Comparison of ENCODE assay signal across 16 cellular contexts in genomic region chr10:114472874-114473248, GRCh38.
DNase-seq lines count a peak whose midpoint lies in the region; ATAC-seq and TF ChIP-seq lines count a peak whose summit lies in the region.
"Had no signal": no experiment of that assay in that cellular context is flagged by ENCODE, and none has a peak within 500 bp of the region (broad histone marks: within the 10 kb centered on the region; RNA-seq: fewer than 3 reads in every experiment).

No MANE protein-coding gene starts in this region.

- H3K9me3 Mint-ChIP-seq in CD8-positive, alpha-beta T cell = no peaks in the 10 kb centered on the region
- H3K9me3 Mint-ChIP-seq in WTC11 (no peaks in the 10 kb centered on the region), naive B cell (no peaks in the 10 kb centered on the region)
- H3K9me3 Mint-ChIP-seq: stimulated activated effector memory CD8-positive, alpha-beta T cell treated with anti-CD3 and anti-CD28 coated beads, Interleukin-12 subunit alpha, Interleukin-12 subunit beta, amount 100 ng/mL, for 72 hours had no signal

- no peaks in the 10 kb centered on the region for H3K27me3 Mint-ChIP-seq in CD8-positive, alpha-beta T cell (ENCODE audit: low read depth)
- H3K27me3 Mint-ChIP-seq in WTC11 (ENCODE audit: low read depth) (no peaks in the 10 kb centered on the region), naive B cell (no peaks in the 10 kb centered on the region)

- DNase-seq in NCI-H2081 (lab: John Stamatoyannopoulos, UW) = peak; percentile 18 to 61
- no peak for DNase-seq in NCI-H2081 treated with DMSO at 0.1 percent for 48 hours (lab: John Stamatoyannopoulos, UW)
- no peak for DNase-seq in CD8-positive, alpha-beta T cell
- DNase-seq in WTC11 (ENCODE audit: low spot score) = no peak
- DNase-seq in naive B cell = no peak
- DNase-seq in islet precursor cell = no peak
- DNase-seq: activated T-cell treated with anti-CD3 and anti-CD28 coated beads, Interleukin-2, amount 50 U/mL, for 48 hours; hippocampal formation; left ventricle myocardium superior; NCI-H226; Peyer's patch had no signal

- peaks cover 49% of the 10 kb centered on the region for H3K4me1 Mint-ChIP-seq in CD8-positive, alpha-beta T cell (ENCODE audit: low read depth)
- H3K4me1 Mint-ChIP-seq in WTC11 = peaks cover 26% of the 10 kb centered on the region
- peaks cover 6 to 12% (median 11%) of the 10 kb centered on the region in 3 donors for H3K4me1 Mint-ChIP-seq in naive B cell

- no peak overlapping the region for H3K4me3 Mint-ChIP-seq in CD8-positive, alpha-beta T cell
- no peak overlapping the region for H3K4me3 Mint-ChIP-seq in WTC11
- H3K4me3 Mint-ChIP-seq in naive B cell = no peak overlapping the region
- H3K4me3 Mint-ChIP-seq: stimulated activated effector memory CD8-positive, alpha-beta T cell treated with anti-CD3 and anti-CD28 coated beads, Interleukin-12 subunit alpha, Interleukin-12 subunit beta, amount 100 ng/mL, for 72 hours had no signal

- intact Hi-C loops in CD8-positive, alpha-beta T cell (cut with DNase I, micrococcal nuclease) = loop anchor here in 1 of 2 experiments (10.0 kb wide), 1 partner anchor 652 kb away; no protein-coding TSS in a partner anchor

- H3K27ac Mint-ChIP-seq in CD8-positive, alpha-beta T cell = peak overlapping the region; percentile 60
- H3K27ac Mint-ChIP-seq in WTC11 (peak overlapping the region; percentile 67), naive B cell (peak overlapping the region in 5 of 6 donors; percentile 13 to 72 (median 41))
- H3K27ac Mint-ChIP-seq: stimulated activated effector memory CD8-positive, alpha-beta T cell treated with anti-CD3 and anti-CD28 coated beads, Interleukin-12 subunit alpha, Interleukin-12 subunit beta, amount 100 ng/mL, for 72 hours had no signal

- H3K4me1 ChIP-seq in CD8-positive, alpha-beta T cell (ENCODE audit: insufficient read depth, low read length) = peaks cover 11% of the 10 kb centered on the region

- no peak overlapping the region for H3K4me3 ChIP-seq in CD8-positive, alpha-beta T cell (ENCODE audit: low read depth, low read length)
- H3K4me3 ChIP-seq: Peyer's patch had no signal

- H3K36me3 ChIP-seq in CD8-positive, alpha-beta T cell (ENCODE audit: insufficient read depth, low read length) = peaks cover 8% of the 10 kb centered on the region
- H3K36me3 ChIP-seq: Peyer's patch had no signal

- no peak for ATAC-seq in CD8-positive, alpha-beta T cell
- ATAC-seq in WTC11 (no peak), naive B cell (ENCODE audit: low read depth in 2 of 2) (no peak), HG02759 (IDR thresholded peaks at IDR 0.05; ENCODE audit: unreplicated experiment) (no peak), GM21529 (IDR thresholded peaks at IDR 0.05; ENCODE audit: unreplicated experiment) (no peak)
- ATAC-seq: activated CD4-positive, CD25-positive, alpha-beta regulatory T cell treated with anti-CD3 and anti-CD28 coated beads, Interleukin-2, amount 50 U/mL, for 24 hours; left ventricle myocardium superior; sciatic nerve; stimulated activated effector memory CD8-positive, alpha-beta T cell treated with anti-CD3 and anti-CD28 coated beads, Interleukin-12 subunit alpha, Interleukin-12 subunit beta, amount 100 ng/mL, for 72 hours had no signal

- TF ChIP-seq CTCF in CD8-positive, alpha-beta T cell (IDR thresholded peaks at IDR 0.05) = no peak
- no peak for TF ChIP-seq CTCF in WTC11 (IDR thresholded peaks at IDR 0.05)

- H3K9me3 ChIP-seq in CD8-positive, alpha-beta T cell (ENCODE audit: low read length) = no peaks in the 10 kb centered on the region
- H3K9me3 ChIP-seq: Peyer's patch had no signal

- CTCF ChIA-PET in CD8-positive, alpha-beta T cell (lab: Charles Lee) = interaction anchor here (0.9 to 12.9 kb wide), 10 partner anchors 9 to 313 kb away, joined by 3 to 187 read pairs (median 20); no protein-coding TSS in a partner anchor
- CTCF ChIA-PET in WTC11 (lab: Charles Lee) = interaction anchor here (1.4 to 5.3 kb wide), 5 partner anchors 14 to 74 kb away, joined by 3 to 73 read pairs (median 20); no protein-coding TSS in a partner anchor

- H3K27me3 ChIP-seq in CD8-positive, alpha-beta T cell (ENCODE audit: insufficient read depth, low read length) = no peaks in the 10 kb centered on the region
- H3K27me3 ChIP-seq: Peyer's patch had no signal

- H3K27ac ChIP-seq in CD8-positive, alpha-beta T cell (ENCODE audit: low read depth, low read length) = no peak overlapping the region

- POLR2A ChIA-PET in CD8-positive, alpha-beta T cell (lab: Charles Lee) = interaction anchor here (1.8 kb wide), 1 partner anchor 69 kb away, joined by 8 read pairs; no protein-coding TSS in a partner anchor
- POLR2A ChIA-PET in WTC11 (lab: Charles Lee) = no interaction called here

- H3K36me3 Mint-ChIP-seq in CD8-positive, alpha-beta T cell = peaks cover 75% of the 10 kb centered on the region
- peaks cover 4% of the 10 kb centered on the region for H3K36me3 Mint-ChIP-seq in WTC11
- H3K36me3 Mint-ChIP-seq in naive B cell = peaks cover 4 to 8% of the 10 kb centered on the region in 2 donors

TF ChIP-seq in WTC11, 78 proteins besides CTCF, POLR2A, EP300 and RAD21 (continues in another document):
- no peak for TF ChIP-seq CDX4 (CRISPR knock-in tag; IDR thresholded peaks at IDR 0.05; ENCODE audit: borderline replicate concordance)
- no peak for TF ChIP-seq EMX1 (CRISPR knock-in tag; IDR thresholded peaks at IDR 0.05)
- TF ChIP-seq ZNF317 (CRISPR knock-in tag; IDR thresholded peaks at IDR 0.05; ENCODE audit: borderline replicate concordance, low read depth) = no peak
- TF ChIP-seq ZSCAN18 (CRISPR knock-in tag; IDR thresholded peaks at IDR 0.05) = no peak
- TF ChIP-seq ZNF219 (CRISPR knock-in tag; IDR thresholded peaks at IDR 0.05; ENCODE audit: borderline replicate concordance) = no peak
- TF ChIP-seq ZNF281 (CRISPR knock-in tag; IDR thresholded peaks at IDR 0.05) = no peak
- TF ChIP-seq TP53 (CRISPR knock-in tag; IDR thresholded peaks at IDR 0.05) = no peak
- TF ChIP-seq STAT6 (CRISPR knock-in tag; conservative IDR thresholded peaks at IDR 0.05; ENCODE audit: low read depth) = no peak
- TF ChIP-seq ZNF121 (CRISPR knock-in tag; IDR thresholded peaks at IDR 0.05) = no peak
- TF ChIP-seq ZNF416 (CRISPR knock-in tag; IDR thresholded peaks at IDR 0.05) = no peak
- no peak for TF ChIP-seq ZNF232 (CRISPR knock-in tag; IDR thresholded peaks at IDR 0.05)

Comparison
In these comparisons a context has a peak if more than half of its experiments do, and no peak if none do; other contexts are left out.
1. DNase-seq: peak in NCI-H2081 (2 of 2); none in NCI-H2081 treated with DMSO at 0.1 percent for 48 hours (single experiment), CD8-positive, alpha-beta T cell (0 of 7), WTC11 (single experiment), naive B cell (single experiment) and islet precursor cell (single experiment).
2. Peak in every context shown above with its lines, with median percentiles within 50 percentile points of each other: H3K27ac Mint-ChIP-seq.